18 cellular contexts compared by ENCODE assay signal in the genomic region with DNA sequence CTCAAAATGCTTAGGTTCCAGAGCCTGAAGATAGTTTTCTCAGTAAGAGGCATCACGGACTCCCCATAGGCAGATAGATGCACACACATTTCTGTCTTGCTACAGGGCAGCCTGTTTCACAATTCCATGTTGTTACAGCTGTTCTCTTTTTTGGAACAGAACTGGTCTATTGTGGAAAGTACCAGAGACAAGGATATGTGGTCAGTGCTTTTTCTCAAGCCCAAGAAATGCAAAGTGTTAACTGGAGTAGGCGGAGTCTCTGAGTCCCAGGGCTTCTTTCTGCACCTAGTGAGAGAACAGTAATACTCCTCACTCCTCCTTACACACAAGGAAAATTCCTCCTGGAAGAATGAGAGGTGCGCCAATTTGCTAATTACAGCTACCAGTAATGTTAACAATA.
A peak's percentile ranks its signal among the peaks of the same experiment; 100 is the strongest.
DNase-seq lines count a peak whose midpoint lies in the region; ATAC-seq and TF ChIP-seq lines count a peak whose summit lies in the region.
"Had no signal": no experiment of that assay in that cellular context is flagged by ENCODE, and none has a peak within 500 bp of the region (broad histone marks: within the 10 kb centered on the region; RNA-seq: fewer than 3 reads in every experiment).

No MANE protein-coding gene starts in this region.

- H3K36me3 Mint-ChIP-seq in Calu3 (ENCODE audit: insufficient read depth, unreplicated experiment), result no peaks in the 10 kb centered on the region
- H3K36me3 Mint-ChIP-seq in activated CD4-positive, alpha-beta T cell treated with anti-CD3 and anti-CD28 coated beads, Interleukin-2, amount 10 ng/mL, durations not matched to agents 24 days and 14 days (ENCODE audit: low read depth), result no peaks in the 10 kb centered on the region
- H3K36me3 Mint-ChIP-seq: activated naive CD4-positive, alpha-beta T cell treated with anti-CD3 and anti-CD28 coated beads, Interleukin-2, amount 50 U/mL, for 24 hours; stimulated activated memory B cell treated with anti-CD40 and anti-IgM and Interleukin-4, amounts not matched to agents 10 μg/mL and 1 μg/mL and 100 μg/mL, for 72 hours had no signal

- H3K27ac Mint-ChIP-seq in Calu3 (ENCODE audit: unreplicated experiment), result no peak overlapping the region
- H3K27ac Mint-ChIP-seq in activated CD4-positive, alpha-beta T cell treated with anti-CD3 and anti-CD28 coated beads, Interleukin-2, amount 10 ng/mL, durations not matched to agents 24 days and 14 days, result no peak overlapping the region
- H3K27ac Mint-ChIP-seq: activated naive CD4-positive, alpha-beta T cell treated with anti-CD3 and anti-CD28 coated beads, Interleukin-2, amount 50 U/mL, for 24 hours; stimulated activated memory B cell treated with anti-CD40 and anti-IgM and Interleukin-4, amounts not matched to agents 10 μg/mL and 1 μg/mL and 100 μg/mL, for 72 hours had no signal

- H3K4me2 ChIP-seq in fibroblast of lung (ENCODE audit: extremely low read depth, insufficient read depth, low read length), result peak overlapping the region; percentile 1
- H3K4me2 ChIP-seq in GM23248 (ENCODE audit: unreplicated experiment), result no peak overlapping the region

- H3K9me3 ChIP-seq in fibroblast of lung (ENCODE audit: control insufficient read depth, insufficient read depth, low read depth, low read length) (no peaks in the 10 kb centered on the region), lung (ENCODE audit: control insufficient read depth in 2 of 2, insufficient read depth in 1 of 2, low read length in 1 of 2) (peaks cover 0 to 2% of the 10 kb centered on the region in 2 donors), subcutaneous abdominal adipose tissue (ENCODE audit: control insufficient read depth in 5 of 5, low read length in 5 of 5) (no peaks in the 10 kb centered on the region), GM23248 (ENCODE audit: low read depth) (no peaks in the 10 kb centered on the region), testis (no peaks in the 10 kb centered on the region)

- DNase-seq in brain pericyte (ENCODE audit: low read depth, low spot score), result peak; percentile 67
- DNase-seq in fibroblast of lung (ENCODE audit: low read depth in 2 of 2), result peak; percentile 1 to 89
- no peak for DNase-seq in lung (ENCODE audit: low spot score)
- no peak for DNase-seq in Calu3
- DNase-seq in activated CD4-positive, alpha-beta T cell treated with anti-CD3 and anti-CD28 coated beads, Interleukin-2, amount 10 ng/mL, durations not matched to agents 24 days and 14 days, result no peak
- DNase-seq in GM23248, result no peak
- no peak for DNase-seq in testis
- DNase-seq: activated CD4-positive, alpha-beta T cell treated with anti-CD3 and anti-CD28 coated beads for 4 hours; cerebellar nuclear complex; MM.1S; NCI-H2029; NCI-H510A treated with DMSO at 0.1 percent for 48 hours; small intestine had no signal

- no peaks in the 10 kb centered on the region for H3F3A ChIP-seq in GM23248 (ENCODE audit: insufficient read depth)

- H2AFZ ChIP-seq in fibroblast of lung (ENCODE audit: low read length) (no peak overlapping the region), GM23248 (no peak overlapping the region)

- TF ChIP-seq POLR2A in testis (IDR thresholded peaks at IDR 0.05), result no peak

- no peak overlapping the region for H3K9ac ChIP-seq in fibroblast of lung (ENCODE audit: insufficient read depth, low read length)
- H3K9ac ChIP-seq in subcutaneous abdominal adipose tissue (ENCODE audit: low read length in 5 of 5), result peak overlapping the region in 3 of 5 donors; percentile 26 to 62 (median 57)
- no peak overlapping the region for H3K9ac ChIP-seq in GM23248

- ATAC-seq in lung (ENCODE audit: insufficient read depth, low FRiP score), result peak; percentile 17
- ATAC-seq: HCT116; stimulated activated memory B cell treated with anti-CD40 and anti-IgM and Interleukin-4, amounts not matched to agents 10 μg/mL and 1 μg/mL and 100 μg/mL, for 72 hours had no signal

- H3K4me3 ChIP-seq in fibroblast of lung (replicated peaks in 1 of 4; ENCODE audit: control extremely low read depth in 1 of 4, insufficient read depth in 1 of 4, low read depth in 3 of 4, low read length in 4 of 4) (peak overlapping the region in 2 of 4 experiments; percentile 39 to 46), lung (no peak overlapping the region), subcutaneous abdominal adipose tissue (ENCODE audit: low read depth in 1 of 5, low read length in 5 of 5) (peak overlapping the region; percentile 38 to 63 (median 52)), GM23248 (no peak overlapping the region), testis (no peak overlapping the region)

- intact Hi-C loops in Calu3 (cut with micrococcal nuclease; ENCODE audit: unreplicated experiment), result no loop called here
- intact Hi-C loops in activated CD4-positive, alpha-beta T cell treated with anti-CD3 and anti-CD28 coated beads, Interleukin-2, amount 10 ng/mL, durations not matched to agents 24 days and 14 days (cut with micrococcal nuclease), result no loop called here
- intact Hi-C loops in testis (cut with DNase I; ENCODE audit: low total_unique reads), result no loop called here

- H3K9me2 ChIP-seq in GM23248 (ENCODE audit: insufficient read depth), result no peaks in the 10 kb centered on the region

- 64 to 78% methylated on average over 3 of the region's 3 CpGs for WGBS in lung, 2 donors
- WGBS in GM23248 (ENCODE audit: low coverage in 1 of 2, low lambda C conversion rate in 2 of 2, missing lambda C conversion rate in 2 of 2), 2 experiments, result 2% methylated on average over 3 of the region's 3 CpGs
- WGBS in testis, 2 donors, result 37 to 62% methylated on average over 3 of the region's 3 CpGs

- H3K4me1 ChIP-seq in fibroblast of lung (ENCODE audit: control insufficient read depth, extremely low read depth, insufficient read depth, low read length) (no peaks in the 10 kb centered on the region), lung (ENCODE audit: control insufficient read depth in 2 of 2, insufficient read depth in 2 of 2, low read length in 2 of 2) (no peaks in the 10 kb centered on the region), subcutaneous abdominal adipose tissue (ENCODE audit: control insufficient read depth in 5 of 5, insufficient read depth in 5 of 5, low read length in 5 of 5) (peaks cover 5 to 48% (median 22%) of the 10 kb centered on the region in 5 donors), GM23248 (ENCODE audit: insufficient read depth) (no peaks in the 10 kb centered on the region), testis (no peaks in the 10 kb centered on the region)

- H3K27me3 ChIP-seq in fibroblast of lung (ENCODE audit: control insufficient read depth, insufficient read depth, low read length), result no peaks in the 10 kb centered on the region
- no peaks in the 10 kb centered on the region for H3K27me3 ChIP-seq in lung (ENCODE audit: control insufficient read depth, insufficient read depth)
- H3K27me3 ChIP-seq in subcutaneous abdominal adipose tissue (ENCODE audit: control insufficient read depth in 5 of 5, insufficient read depth in 4 of 5, low read length in 5 of 5), result no peaks in the 10 kb centered on the region
- no peaks in the 10 kb centered on the region for H3K27me3 ChIP-seq in GM23248 (replicated peaks; ENCODE audit: insufficient read depth)
- H3K27me3 ChIP-seq in testis, result no peaks in the 10 kb centered on the region

- H4K20me1 ChIP-seq in fibroblast of lung (ENCODE audit: control insufficient read depth, extremely low read depth, insufficient read depth, low read length) (no peaks in the 10 kb centered on the region), GM23248 (ENCODE audit: insufficient read depth) (no peaks in the 10 kb centered on the region)

- H3K27me3 Mint-ChIP-seq in Calu3 (ENCODE audit: unreplicated experiment), result no peaks in the 10 kb centered on the region
- H3K27me3 Mint-ChIP-seq in activated CD4-positive, alpha-beta T cell treated with anti-CD3 and anti-CD28 coated beads, Interleukin-2, amount 10 ng/mL, durations not matched to agents 24 days and 14 days, result no peaks in the 10 kb centered on the region
- H3K27me3 Mint-ChIP-seq: stimulated activated memory B cell treated with anti-CD40 and anti-IgM and Interleukin-4, amounts not matched to agents 10 μg/mL and 1 μg/mL and 100 μg/mL, for 72 hours had no signal

- H3K36me3 ChIP-seq in fibroblast of lung (ENCODE audit: control insufficient read depth, insufficient read depth, low read length), result no peaks in the 10 kb centered on the region
- no peaks in the 10 kb centered on the region for H3K36me3 ChIP-seq in lung (ENCODE audit: control insufficient read depth in 2 of 2, insufficient read depth in 2 of 2, low read length in 2 of 2)
- no peaks in the 10 kb centered on the region for H3K36me3 ChIP-seq in subcutaneous abdominal adipose tissue (ENCODE audit: control insufficient read depth in 5 of 5, insufficient read depth in 5 of 5, low read length in 5 of 5)
- no peaks in the 10 kb centered on the region for H3K36me3 ChIP-seq in GM23248 (ENCODE audit: low read depth)
- H3K36me3 ChIP-seq in testis (ENCODE audit: low read depth, missing control alignments), result no peaks in the 10 kb centered on the region

- no peaks in the 10 kb centered on the region for H3K4me1 Mint-ChIP-seq in Calu3 (ENCODE audit: low read depth, unreplicated experiment)
- H3K4me1 Mint-ChIP-seq in activated CD4-positive, alpha-beta T cell treated with anti-CD3 and anti-CD28 coated beads, Interleukin-2, amount 10 ng/mL, durations not matched to agents 24 days and 14 days, result no peaks in the 10 kb centered on the region
- H3K4me1 Mint-ChIP-seq: activated naive CD4-positive, alpha-beta T cell treated with anti-CD3 and anti-CD28 coated beads, Interleukin-2, amount 50 U/mL, for 24 hours; stimulated activated memory B cell treated with anti-CD40 and anti-IgM and Interleukin-4, amounts not matched to agents 10 μg/mL and 1 μg/mL and 100 μg/mL, for 72 hours had no signal

- no peak overlapping the region for H3K27ac ChIP-seq in fibroblast of lung (ENCODE audit: insufficient read depth, low read length)
- H3K27ac ChIP-seq in lung (ENCODE audit: low read depth in 1 of 2, low read length in 1 of 2), result peak overlapping the region; percentile 10 to 47
- peak overlapping the region; percentile 72 for H3K27ac ChIP-seq in subcutaneous abdominal adipose tissue (ENCODE audit: low read depth, low read length)
- H3K27ac ChIP-seq in GM23248, result no peak overlapping the region
- no peak overlapping the region for H3K27ac ChIP-seq in testis

- in situ Hi-C loops in GM23248 (cut with MboI), result no loop called here

- TF ChIP-seq CTCF in fibroblast of lung (conservative IDR thresholded peaks at IDR 0.05 in 1 of 2, IDR thresholded peaks at IDR 0.05 in 1 of 2; ENCODE audit: low read depth in 1 of 2, low read length in 2 of 2) (no peak), lung (IDR thresholded peaks at IDR 0.05; ENCODE audit: control extremely low read depth, extremely low read depth) (no peak), Calu3 (IDR thresholded peaks at IDR 0.05; ENCODE audit: unreplicated experiment) (no peak), testis (IDR thresholded peaks at IDR 0.05) (no peak)

- no peaks in the 10 kb centered on the region for H3K79me2 ChIP-seq in fibroblast of lung (ENCODE audit: control insufficient read depth, insufficient read depth, low read length)
- no peaks in the 10 kb centered on the region for H3K79me2 ChIP-seq in GM23248 (ENCODE audit: insufficient read depth)

- H3K4me3 Mint-ChIP-seq in Calu3 (ENCODE audit: low read depth, unreplicated experiment), result no peak overlapping the region
- no peak overlapping the region for H3K4me3 Mint-ChIP-seq in activated CD4-positive, alpha-beta T cell treated with anti-CD3 and anti-CD28 coated beads, Interleukin-2, amount 10 ng/mL, durations not matched to agents 24 days and 14 days
- H3K4me3 Mint-ChIP-seq: activated naive CD4-positive, alpha-beta T cell treated with anti-CD3 and anti-CD28 coated beads, Interleukin-2, amount 50 U/mL, for 24 hours; neural crest cell; stimulated activated memory B cell treated with anti-CD40 and anti-IgM and Interleukin-4, amounts not matched to agents 10 μg/mL and 1 μg/mL and 100 μg/mL, for 72 hours had no signal

- H3K9me3 Mint-ChIP-seq in Calu3 (ENCODE audit: low read depth, unreplicated experiment), result no peaks in the 10 kb centered on the region
- no peaks in the 10 kb centered on the region for H3K9me3 Mint-ChIP-seq in activated CD4-positive, alpha-beta T cell treated with anti-CD3 and anti-CD28 coated beads, Interleukin-2, amount 10 ng/mL, durations not matched to agents 24 days and 14 days
- H3K9me3 Mint-ChIP-seq: activated naive CD4-positive, alpha-beta T cell treated with anti-CD3 and anti-CD28 coated beads, Interleukin-2, amount 50 U/mL, for 24 hours had no signal

- CTCF ChIA-PET in Calu3 (lab: Charles Lee), result no interaction called here

- no TSS peak for BruUV-seq in Calu3 (replicated peaks; lab: Mats Ljungman, UMichigan)

Comparison
In these comparisons a context has a peak if more than half of its experiments do, and no peak if none do; other contexts are left out.
1. DNase-seq: peak in brain pericyte (single experiment) and fibroblast of lung (2 of 2); none in lung (single experiment), Calu3 (single experiment), activated CD4-positive, alpha-beta T cell treated with anti-CD3 and anti-CD28 coated beads, Interleukin-2, amount 10 ng/mL, durations not matched to agents 24 days and 14 days (single experiment), GM23248 (single experiment) and testis (single experiment).
2. H3K27ac ChIP-seq: peak in lung (2 of 2) and subcutaneous abdominal adipose tissue (single experiment); none in fibroblast of lung (single experiment), GM23248 (single experiment) and testis (0 of 2).
3. H3K4me3 ChIP-seq: peak in subcutaneous abdominal adipose tissue (5 of 5); none in lung (single experiment), GM23248 (single experiment) and testis (0 of 2).
4. H3K9ac ChIP-seq: peak in subcutaneous abdominal adipose tissue (3 of 5); none in fibroblast of lung (single experiment) and GM23248 (single experiment).